In genomic region chr2:53208815-53209214, GRCh38 we compare ENCODE assay signal across 26 cellular contexts.
DNase-seq lines count a peak whose midpoint lies in the region; ATAC-seq and TF ChIP-seq lines count a peak whose summit lies in the region.
"Had no signal": no experiment of that assay in that cellular context is flagged by ENCODE, and none has a peak within 500 bp of the region (broad histone marks: within the 10 kb centered on the region; RNA-seq: fewer than 3 reads in every experiment).

No MANE protein-coding gene starts in this region.

- H3K18ac ChIP-seq in trophoblast cell (ENCODE audit: low read length), result no peak overlapping the region

- H4K12ac ChIP-seq in trophoblast cell (ENCODE audit: low read depth, low read length), result no peak overlapping the region

- H3K27ac Mint-ChIP-seq in GM23338, result no peak overlapping the region
- H3K27ac Mint-ChIP-seq: CD4-positive, alpha-beta T cell; IgD-negative memory B cell had no signal

- H3K4me2 ChIP-seq in GM23338, result no peak overlapping the region
- no peak overlapping the region for H3K4me2 ChIP-seq in trophoblast cell (ENCODE audit: low read length)
- H3K4me2 ChIP-seq: BLaER1, PC-9 had no signal

- no peaks in the 10 kb centered on the region for H3K9me2 ChIP-seq in GM23338 (ENCODE audit: insufficient read depth)

- intact Hi-C loops in right cardiac atrium (cut with DNase I), result no loop called here

- H3K36me3 Mint-ChIP-seq in GM23338 (ENCODE audit: low read depth), result no peaks in the 10 kb centered on the region
- H3K36me3 Mint-ChIP-seq: IgD-negative memory B cell had no signal

- H4K91ac ChIP-seq in trophoblast cell (ENCODE audit: low read depth, low read length), result no peak overlapping the region

- no peak overlapping the region for H3K4me3 Mint-ChIP-seq in GM23338
- H3K4me3 Mint-ChIP-seq: CD4-positive, alpha-beta T cell had no signal

- no peaks in the 10 kb centered on the region for H3K79me1 ChIP-seq in trophoblast cell (ENCODE audit: low read length)

- peak overlapping the region; percentile 28; the same call in 1 of the 2 replicates for H2AFZ ChIP-seq in GM23338
- H2AFZ ChIP-seq in trophoblast cell (ENCODE audit: insufficient read depth, low read length, poor library complexity), result no peak overlapping the region
- H2AFZ ChIP-seq: GM23248, PC-9 had no signal

- no peak overlapping the region for H3K14ac ChIP-seq in trophoblast cell (ENCODE audit: low read length)

- no peak overlapping the region for H4K8ac ChIP-seq in trophoblast cell (ENCODE audit: low read depth, low read length)

- 63% methylated on average over 4 of the region's 4 CpGs for WGBS in right cardiac atrium
- WGBS in trophoblast cell (ENCODE audit: extremely low coverage, insufficient coverage, insufficient read length), result no CpG with 5 or more reads among the region's 4 CpGs

- H2BK120ac ChIP-seq in trophoblast cell (ENCODE audit: insufficient read depth, low read length, poor library complexity), result no peak overlapping the region

- H3K9me3 ChIP-seq in right cardiac atrium (ENCODE audit: control insufficient read depth, low read length) (no peaks in the 10 kb centered on the region), trophoblast cell (ENCODE audit: insufficient read depth, low read depth, low read length) (no peaks in the 10 kb centered on the region)
- H3K9me3 ChIP-seq: BLaER1, SJSA1 had no signal

- no peak overlapping the region for H2BK5ac ChIP-seq in trophoblast cell (ENCODE audit: low read depth, low read length, poor library complexity)

- no peaks in the 10 kb centered on the region for H3K27me3 ChIP-seq in GM23338 (ENCODE audit: insufficient read depth)
- H3K27me3 ChIP-seq in right cardiac atrium (ENCODE audit: control insufficient read depth, insufficient read depth), result no peaks in the 10 kb centered on the region
- no peaks in the 10 kb centered on the region for H3K27me3 ChIP-seq in trophoblast cell (ENCODE audit: insufficient read depth, low read length)
- H3K27me3 ChIP-seq: BLaER1, SJSA1 had no signal

- H3K4ac ChIP-seq in trophoblast cell (ENCODE audit: low read depth, low read length), result no peak overlapping the region

- no peaks in the 10 kb centered on the region for H3K4me1 ChIP-seq in GM23338 (ENCODE audit: insufficient read depth)
- H3K4me1 ChIP-seq in right cardiac atrium (ENCODE audit: control insufficient read depth, insufficient read depth, low read length), result no peaks in the 10 kb centered on the region
- H3K4me1 ChIP-seq in trophoblast cell (ENCODE audit: control insufficient read depth in 1 of 2, insufficient read depth in 2 of 2, low read length in 2 of 2), result no peaks in the 10 kb centered on the region
- H3K4me1 ChIP-seq: BLaER1, SJSA1 had no signal

- TF ChIP-seq CTCF in GM23338 (conservative IDR thresholded peaks at IDR 0.05; ENCODE audit: low read depth in 2 of 2), result no peak

- H3K36me3 ChIP-seq in GM23338 (ENCODE audit: insufficient read depth) (no peaks in the 10 kb centered on the region), trophoblast cell (ENCODE audit: control insufficient read depth in 1 of 2, insufficient read depth in 2 of 2, low read length in 2 of 2) (no peaks in the 10 kb centered on the region)
- H3K36me3 ChIP-seq: BLaER1, SJSA1 had no signal

- H3K4me1 Mint-ChIP-seq in GM23338, result no peaks in the 10 kb centered on the region
- H3K4me1 Mint-ChIP-seq: IgD-negative memory B cell had no signal

- H3K4me3 ChIP-seq in GM23338 (no peak overlapping the region), right cardiac atrium (ENCODE audit: low read length) (no peak overlapping the region), trophoblast cell (ENCODE audit: low read depth, low read length) (no peak overlapping the region)
- H3K4me3 ChIP-seq: BLaER1, GM23248, PC-9, SJSA1 had no signal

- H3K27ac ChIP-seq in GM23338 (ENCODE audit: low read depth) (no peak overlapping the region), right cardiac atrium (ENCODE audit: low read length) (no peak overlapping the region), trophoblast cell (ENCODE audit: low read depth, low read length) (no peak overlapping the region)
- H3K27ac ChIP-seq: 22Rv1, BLaER1, GM23248, PC-9, SJSA1 had no signal

- H2BK12ac ChIP-seq in trophoblast cell (ENCODE audit: low read length), result no peak overlapping the region

- H3K9ac ChIP-seq in trophoblast cell (ENCODE audit: low read length), result no peak overlapping the region
- H3K9ac ChIP-seq: BLaER1, GM23248 had no signal

- no peak overlapping the region for H2AK5ac ChIP-seq in trophoblast cell (ENCODE audit: low read length)

- ATAC-seq in GM23338, result no peak
- ATAC-seq in right cardiac atrium, result peak; percentile 23 to 62

- DNase-seq in DMS79 treated with DMSO at 0.1 percent for 48 hours (lab: John Stamatoyannopoulos, UW) (peak; percentile 13), DMS79 (lab: John Stamatoyannopoulos, UW) (no peak), GM23338 (ENCODE audit: low spot score) (no peak), SHP77 (lab: John Stamatoyannopoulos, UW) (peak; percentile 11 to 19), right cardiac atrium (no peak), T-helper 1 cell (no peak), trophoblast cell (no peak), NCI-H82 treated with DMSO at 0.1 percent for 48 hours (lab: John Stamatoyannopoulos, UW; ENCODE audit: unreplicated experiment) (no peak)
- DNase-seq: ACHN; CD4-positive, alpha-beta T cell; COR-L47; DMS 273 treated with DMSO at 0.1 percent for 48 hours; GM23248; HCEC 1CT; MV-4-11; NCI-H1105 treated with DMSO at 0.1 percent for 48 hours; NCI-H1694; NCI-H2081; NCI-H226; NCI-H524 treated with DMSO at 0.1 percent for 48 hours; NCI-H82; PC-9 had no signal

- H3K27me3 Mint-ChIP-seq in GM23338 (ENCODE audit: insufficient read depth, low read depth, poor library complexity), result no peaks in the 10 kb centered on the region
- H3K27me3 Mint-ChIP-seq: CD4-positive, alpha-beta T cell; IgD-negative memory B cell had no signal

- H4K20me1 ChIP-seq in GM23338 (replicated peaks; ENCODE audit: insufficient read depth), result no peaks in the 10 kb centered on the region
- H4K20me1 ChIP-seq: BLaER1 had no signal

- H3F3A ChIP-seq in GM23338 (replicated peaks; ENCODE audit: low read depth), result no peaks in the 10 kb centered on the region

- no peaks in the 10 kb centered on the region for H3K79me2 ChIP-seq in GM23338 (replicated peaks; ENCODE audit: insufficient read depth)
- no peaks in the 10 kb centered on the region for H3K79me2 ChIP-seq in trophoblast cell (ENCODE audit: control insufficient read depth, insufficient read depth, low read length, poor library complexity)

- H3K9me3 Mint-ChIP-seq in GM23338, result peaks cover 4% of the 10 kb centered on the region; the same call in 1 of the 3 replicates
- H3K9me3 Mint-ChIP-seq: CD4-positive, alpha-beta T cell; IgD-negative memory B cell had no signal

- no peak overlapping the region for H3K23ac ChIP-seq in trophoblast cell (ENCODE audit: low read length)

TF ChIP-seq in GM23338, 12 proteins besides CTCF, POLR2A, EP300 and RAD21 (continues in another document):
- TF ChIP-seq, protein P1, sequence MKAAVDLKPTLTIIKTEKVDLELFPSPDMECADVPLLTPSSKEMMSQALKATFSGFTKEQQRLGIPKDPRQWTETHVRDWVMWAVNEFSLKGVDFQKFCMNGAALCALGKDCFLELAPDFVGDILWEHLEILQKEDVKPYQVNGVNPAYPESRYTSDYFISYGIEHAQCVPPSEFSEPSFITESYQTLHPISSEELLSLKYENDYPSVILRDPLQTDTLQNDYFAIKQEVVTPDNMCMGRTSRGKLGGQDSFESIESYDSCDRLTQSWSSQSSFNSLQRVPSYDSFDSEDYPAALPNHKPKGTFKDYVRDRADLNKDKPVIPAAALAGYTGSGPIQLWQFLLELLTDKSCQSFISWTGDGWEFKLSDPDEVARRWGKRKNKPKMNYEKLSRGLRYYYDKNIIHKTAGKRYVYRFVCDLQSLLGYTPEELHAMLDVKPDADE (IDR thresholded peaks at IDR 0.05), result no peak
- TF ChIP-seq STAT1 (IDR thresholded peaks at IDR 0.05; ENCODE audit: unreplicated experiment) (no peak), NANOG (IDR thresholded peaks at IDR 0.05; ENCODE audit: borderline replicate concordance) (no peak), CREB1 (CRISPR knock-in tag; IDR thresholded peaks at IDR 0.05; ENCODE audit: low read depth) (no peak), ZNF114 (CRISPR knock-in tag; IDR thresholded peaks at IDR 0.05) (no peak), POLR2AphosphoS5 (IDR thresholded peaks at IDR 0.05; ENCODE audit: low read depth) (no peak), EZH2 (IDR thresholded peaks at IDR 0.05; ENCODE audit: low read depth, unreplicated experiment) (no peak), JUNB (IDR thresholded peaks at IDR 0.05; ENCODE audit: unreplicated experiment) (no peak)
- TF ChIP-seq, protein P2, sequence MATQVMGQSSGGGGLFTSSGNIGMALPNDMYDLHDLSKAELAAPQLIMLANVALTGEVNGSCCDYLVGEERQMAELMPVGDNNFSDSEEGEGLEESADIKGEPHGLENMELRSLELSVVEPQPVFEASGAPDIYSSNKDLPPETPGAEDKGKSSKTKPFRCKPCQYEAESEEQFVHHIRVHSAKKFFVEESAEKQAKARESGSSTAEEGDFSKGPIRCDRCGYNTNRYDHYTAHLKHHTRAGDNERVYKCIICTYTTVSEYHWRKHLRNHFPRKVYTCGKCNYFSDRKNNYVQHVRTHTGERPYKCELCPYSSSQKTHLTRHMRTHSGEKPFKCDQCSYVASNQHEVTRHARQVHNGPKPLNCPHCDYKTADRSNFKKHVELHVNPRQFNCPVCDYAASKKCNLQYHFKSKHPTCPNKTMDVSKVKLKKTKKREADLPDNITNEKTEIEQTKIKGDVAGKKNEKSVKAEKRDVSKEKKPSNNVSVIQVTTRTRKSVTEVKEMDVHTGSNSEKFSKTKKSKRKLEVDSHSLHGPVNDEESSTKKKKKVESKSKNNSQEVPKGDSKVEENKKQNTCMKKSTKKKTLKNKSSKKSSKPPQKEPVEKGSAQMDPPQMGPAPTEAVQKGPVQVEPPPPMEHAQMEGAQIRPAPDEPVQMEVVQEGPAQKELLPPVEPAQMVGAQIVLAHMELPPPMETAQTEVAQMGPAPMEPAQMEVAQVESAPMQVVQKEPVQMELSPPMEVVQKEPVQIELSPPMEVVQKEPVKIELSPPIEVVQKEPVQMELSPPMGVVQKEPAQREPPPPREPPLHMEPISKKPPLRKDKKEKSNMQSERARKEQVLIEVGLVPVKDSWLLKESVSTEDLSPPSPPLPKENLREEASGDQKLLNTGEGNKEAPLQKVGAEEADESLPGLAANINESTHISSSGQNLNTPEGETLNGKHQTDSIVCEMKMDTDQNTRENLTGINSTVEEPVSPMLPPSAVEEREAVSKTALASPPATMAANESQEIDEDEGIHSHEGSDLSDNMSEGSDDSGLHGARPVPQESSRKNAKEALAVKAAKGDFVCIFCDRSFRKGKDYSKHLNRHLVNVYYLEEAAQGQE (IDR thresholded peaks at IDR 0.05; ENCODE audit: unreplicated experiment), result no peak

Comparison
In these comparisons a context has a peak if more than half of its experiments do, and no peak if none do; other contexts are left out.
1. DNase-seq: peak in DMS79 treated with DMSO at 0.1 percent for 48 hours (single experiment) and SHP77 (2 of 2); none in DMS79 (single experiment), GM23338 (single experiment), right cardiac atrium (0 of 3), T-helper 1 cell (0 of 5), trophoblast cell (0 of 2) and NCI-H82 treated with DMSO at 0.1 percent for 48 hours (single experiment).